ENCODE assay signal across 12 cellular contexts in the genomic region with DNA sequence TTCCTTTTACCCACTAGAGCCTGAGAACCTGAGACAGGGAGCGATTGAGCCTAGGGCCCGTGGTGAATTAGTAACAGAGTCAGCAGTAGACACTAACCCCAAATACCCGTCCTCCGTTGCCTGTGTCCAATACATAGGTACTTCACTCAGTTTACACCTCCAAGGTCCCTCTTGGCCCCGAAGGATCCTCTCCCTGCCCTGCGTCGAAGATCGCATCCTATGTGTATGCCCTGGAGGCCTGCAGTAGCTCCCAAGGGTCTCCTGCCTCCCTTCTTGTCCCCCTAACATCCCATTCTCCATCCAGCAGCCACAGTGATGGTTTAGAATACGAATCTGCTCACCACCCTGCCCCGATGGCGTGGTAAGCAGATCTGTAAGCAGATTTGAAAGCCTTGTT.
DNase-seq lines count a peak whose midpoint lies in the region; ATAC-seq lines count a peak whose summit lies in the region.
"Had no signal": no experiment of that assay in that cellular context is flagged by ENCODE, and none has a peak within 500 bp of the region (broad histone marks: within the 10 kb centered on the region; RNA-seq: fewer than 3 reads in every experiment).

No MANE protein-coding gene starts in this region.

- no peaks in the 10 kb centered on the region for H3K36me3 ChIP-seq in effector memory CD4-positive, alpha-beta T cell (ENCODE audit: control insufficient read depth, insufficient read depth, low read length)
- no peaks in the 10 kb centered on the region for H3K36me3 ChIP-seq in urinary bladder (ENCODE audit: insufficient read depth)
- H3K36me3 ChIP-seq: adrenal gland had no signal

- no peaks in the 10 kb centered on the region for H3K9me3 ChIP-seq in effector memory CD4-positive, alpha-beta T cell (ENCODE audit: control insufficient read depth, low read length)
- H3K9me3 ChIP-seq: adrenal gland had no signal

- intact Hi-C loops in cardiac septum (cut with DNase I): no loop called here
- intact Hi-C loops in left cardiac atrium (cut with DNase I): no loop called here

- peak overlapping the region; percentile 41 to 84 (median 68) for H3K4me3 Mint-ChIP-seq in naive thymus-derived CD8-positive, alpha-beta T cell

- WGBS in urinary bladder: 72% methylated on average over 11 of the region's 11 CpGs

- H3K27me3 ChIP-seq in effector memory CD4-positive, alpha-beta T cell (replicated peaks; ENCODE audit: control insufficient read depth, insufficient read depth, low read length, poor library complexity, severe bottlenecking): peaks cover 12% of the 10 kb centered on the region
- H3K27me3 ChIP-seq: adrenal gland had no signal

- POLR2A ChIA-PET in naive thymus-derived CD8-positive, alpha-beta T cell (lab: Charles Lee): no interaction called here

- H3K27me3 Mint-ChIP-seq in naive thymus-derived CD8-positive, alpha-beta T cell: peaks cover 32 to 47% (median 41%) of the 10 kb centered on the region in 5 donors

- peak overlapping the region; percentile 53 for H3K4me3 ChIP-seq in effector memory CD4-positive, alpha-beta T cell (ENCODE audit: insufficient read depth, low read depth, low read length, poor library complexity, severe bottlenecking)
- H3K4me3 ChIP-seq in urinary bladder (ENCODE audit: low read depth, low read length): peak overlapping the region; percentile 51

- no peak for ATAC-seq in left cardiac atrium
- no peak for ATAC-seq in naive thymus-derived CD8-positive, alpha-beta T cell
- no peak for ATAC-seq in HG02798 (IDR thresholded peaks at IDR 0.05; ENCODE audit: poor library complexity, unreplicated experiment)

- no peaks in the 10 kb centered on the region for H3K9me3 Mint-ChIP-seq in naive thymus-derived CD8-positive, alpha-beta T cell

- peak overlapping the region in 2 of 10 donors; percentile 65 to 86 for H3K27ac Mint-ChIP-seq in naive thymus-derived CD8-positive, alpha-beta T cell

- no peaks in the 10 kb centered on the region for H3K36me3 Mint-ChIP-seq in naive thymus-derived CD8-positive, alpha-beta T cell

- no peak overlapping the region for H3K27ac ChIP-seq in effector memory CD4-positive, alpha-beta T cell (ENCODE audit: insufficient read depth, low read length, poor library complexity, severe bottlenecking)
- no peak overlapping the region for H3K27ac ChIP-seq in urinary bladder (ENCODE audit: low read depth)

- DNase-seq in cardiac septum (ENCODE audit: low spot score) (peak; percentile 39), left cardiac atrium (no peak), middle frontal gyrus (ENCODE audit: extremely low spot score, low spot score) (no peak), HuH-7 (ENCODE audit: low spot score) (no peak)
- no peak for DNase-seq in effector memory CD4-positive, alpha-beta T cell
- no peak for DNase-seq in naive thymus-derived CD8-positive, alpha-beta T cell
- DNase-seq: DMS53, NCI-H187 treated with DMSO at 0.1 percent for 48 hours, T-helper 2 cell had no signal

- peaks cover 5% of the 10 kb centered on the region for H3K4me1 ChIP-seq in effector memory CD4-positive, alpha-beta T cell (ENCODE audit: control insufficient read depth, insufficient read depth, low read length, poor library complexity, severe bottlenecking)
- H3K4me1 ChIP-seq in urinary bladder (ENCODE audit: insufficient read depth): no peaks in the 10 kb centered on the region
- H3K4me1 ChIP-seq: adrenal gland had no signal

- H3K4me1 Mint-ChIP-seq in naive thymus-derived CD8-positive, alpha-beta T cell: peaks cover 4 to 16% (median 12%) of the 10 kb centered on the region in 4 donors
